ENCODE assay signal across 8 cellular contexts in genomic region chr19:16472559-16472899, GRCh38. TPM values are rescaled to one million over a fixed set of nuclear protein-coding genes. Genes with fewer than 3 reads are reported as not detected.
DNase-seq lines count a peak whose midpoint lies in the region; ATAC-seq, FAIRE-seq and TF ChIP-seq lines count a peak whose summit lies in the region.
"Not testable (repeated sequence)": the region's sequence is repeated elsewhere in the genome, so short reads cannot be mapped to it uniquely, and the experiment has no call there.

No MANE protein-coding gene starts in this region.

- H3K4me2 ChIP-seq in H1 (ENCODE audit: insufficient read depth in 1 of 2, low read depth in 2 of 2, low read length in 2 of 2), result peak overlapping the region; percentile 50 to 99

- TF ChIP-seq POLR2A in H1 (IDR thresholded peaks at IDR 0.05; ENCODE audit: control extremely low read depth in 1 of 2, low read depth in 2 of 2, low read length in 2 of 2), result not testable (repeated sequence)

- H3K56ac ChIP-seq in H1 (replicated peaks; ENCODE audit: insufficient read length, low read depth, low read length), result not testable (repeated sequence)

- H2BK5ac ChIP-seq in H1 (ENCODE audit: low read depth, low read length), result peak overlapping the region; percentile 80; the same call in 1 of the 2 replicates

- H2BK12ac ChIP-seq in H1 (ENCODE audit: low read depth, low read length), result not testable (repeated sequence)

- H3K79me2 ChIP-seq in H1 (ENCODE audit: control insufficient read depth in 1 of 2, insufficient read depth in 2 of 2, low read length in 2 of 2), result peaks cover 12 to 38% of the 10 kb centered on the region in 2 experiments

- not testable (repeated sequence) for H3K27me3 ChIP-seq in BE2C; HL-60 (ENCODE audit: insufficient read depth, poor library complexity, severe bottlenecking); adipocyte (replicated peaks; ENCODE audit: control insufficient read depth, insufficient read depth, low read length); H1 (replicated peaks in 1 of 4; ENCODE audit: control insufficient read depth in 3 of 4, extremely low read depth in 1 of 4, insufficient read depth in 3 of 4, low read length in 3 of 4); iPS-18a (ENCODE audit: control insufficient read depth, insufficient read depth, low read length)

- not testable (repeated sequence) for TF ChIP-seq RAD21 in H1 (IDR thresholded peaks at IDR 0.05 in 1 of 2, conservative IDR thresholded peaks at IDR 0.05 in 1 of 2; ENCODE audit: low read depth in 2 of 2, low read length in 2 of 2)

- not testable (repeated sequence) for H3K27me3 Mint-ChIP-seq in T-cell; nephron (ENCODE audit: low read depth); stimulated activated naive B cell treated with anti-CD40 and anti-IgM and Interleukin-4, amounts not matched to agents 10 μg/mL and 1 μg/mL and 100 μg/mL, for 72 hours

- not testable (repeated sequence) for ATAC-seq in T-cell (replicated peaks in 1 of 4); stimulated activated naive B cell treated with anti-CD40 and anti-IgM and Interleukin-4, amounts not matched to agents 10 μg/mL and 1 μg/mL and 100 μg/mL, for 72 hours (replicated peaks)

- H3K4me1 Mint-ChIP-seq in T-cell (peaks cover 33 to 35% (median 33%) of the 10 kb centered on the region in 3 donors), nephron (peaks cover 43% of the 10 kb centered on the region)
- H3K4me1 Mint-ChIP-seq in stimulated activated naive B cell treated with anti-CD40 and anti-IgM and Interleukin-4, amounts not matched to agents 10 μg/mL and 1 μg/mL and 100 μg/mL, for 72 hours, result peaks cover 25 to 39% of the 10 kb centered on the region in 2 donors

- H2BK120ac ChIP-seq in H1 (replicated peaks; ENCODE audit: low read depth, low read length), result not testable (repeated sequence)

- H4K91ac ChIP-seq in H1 (replicated peaks; ENCODE audit: insufficient read length, low read length), result not testable (repeated sequence)

- not testable (repeated sequence) for H3K4ac ChIP-seq in H1 (replicated peaks; ENCODE audit: insufficient read length, low read depth, low read length)

- H3K9me3 Mint-ChIP-seq in T-cell; nephron; stimulated activated naive B cell treated with anti-CD40 and anti-IgM and Interleukin-4, amounts not matched to agents 10 μg/mL and 1 μg/mL and 100 μg/mL, for 72 hours: not testable (repeated sequence)

- peaks cover 5 to 11% of the 10 kb centered on the region in 2 experiments for H4K20me1 ChIP-seq in H1 (replicated peaks in 1 of 2; ENCODE audit: control insufficient read depth in 1 of 2, insufficient read depth in 2 of 2, low read length in 2 of 2)

- not testable (repeated sequence) for H3K23ac ChIP-seq in H1 (ENCODE audit: insufficient read length)

- POLR2A ChIA-PET in T-cell (lab: Charles Lee), result not testable (repeated sequence)
- POLR2A ChIA-PET in H1 (lab: Charles Lee; ENCODE audit: partially characterized antibody), result interaction anchor here (0.6 to 2.1 kb wide), 6 partner anchors 9 to 121 kb away, joined by 3 to 6 read pairs (median 4); partner anchors contain the start of genes C19orf44 and CALR3

- TF ChIP-seq CTCF in BE2C (IDR thresholded peaks at IDR 0.05; ENCODE audit: low read depth, low read length); HL-60 (IDR thresholded peaks at IDR 0.05; ENCODE audit: insufficient read depth, low read length); H1 (IDR thresholded peaks at IDR 0.05; ENCODE audit: control extremely low read depth in 1 of 3, insufficient read depth in 1 of 3, low read depth in 1 of 3, low read length in 3 of 3); nephron (IDR thresholded peaks at IDR 0.05; ENCODE audit: unreplicated experiment in 3 of 3): not testable (repeated sequence)

- H3K23me2 ChIP-seq in H1 (ENCODE audit: low read depth, low read length), result not testable (repeated sequence)

- TF ChIP-seq EP300 in H1 (IDR thresholded peaks at IDR 0.05; ENCODE audit: borderline replicate concordance in 1 of 2, low read depth in 2 of 2, low read length in 2 of 2), result not testable (repeated sequence)

- H3K14ac ChIP-seq in H1 (ENCODE audit: insufficient read length), result not testable (repeated sequence)

- CTCF ChIA-PET in T-cell (lab: Charles Lee), result interaction anchor here in 1 of 2 donors (0.7 kb wide), 1 partner anchor 1526 kb away, joined by 5 read pairs; no protein-coding TSS in a partner anchor
- CTCF ChIA-PET in H1 (lab: Charles Lee; ENCODE audit: partially characterized antibody), result interaction anchor here (0.9 to 2.9 kb wide), 3 partner anchors 20 to 45 kb away, joined by 3 to 8 read pairs (median 4); no protein-coding TSS in a partner anchor

- DNase-seq in BE2C; HL-60 (ENCODE audit: low read depth in 1 of 2, low spot score in 1 of 2); T-cell; adipocyte (ENCODE audit: low read depth); H1 (ENCODE audit: low read depth in 1 of 2, low spot score in 2 of 2); stimulated activated naive B cell treated with anti-CD40 and anti-IgM and Interleukin-4, amounts not matched to agents 10 μg/mL and 1 μg/mL and 100 μg/mL, for 72 hours: not testable (repeated sequence)

- not testable (repeated sequence) for H3K4me1 ChIP-seq in BE2C; H1 (replicated peaks in 1 of 4; ENCODE audit: control insufficient read depth in 3 of 4, insufficient read depth in 4 of 4, low read length in 3 of 4); iPS-18a (ENCODE audit: control insufficient read depth, low read depth, low read length)
- H3K4me1 ChIP-seq in adipocyte (ENCODE audit: control insufficient read depth, insufficient read depth, low read length), result peaks cover 27% of the 10 kb centered on the region

- H3K27ac Mint-ChIP-seq in T-cell, result peak overlapping the region in 1 of 2 donors; percentile 82
- H3K27ac Mint-ChIP-seq in nephron, result not testable (repeated sequence)
- peak overlapping the region; percentile 88 for H3K27ac Mint-ChIP-seq in stimulated activated naive B cell treated with anti-CD40 and anti-IgM and Interleukin-4, amounts not matched to agents 10 μg/mL and 1 μg/mL and 100 μg/mL, for 72 hours

- not testable (repeated sequence) for H3K36me3 Mint-ChIP-seq in T-cell; nephron (ENCODE audit: low read depth)
- peaks cover 0 to 13% of the 10 kb centered on the region in 2 donors for H3K36me3 Mint-ChIP-seq in stimulated activated naive B cell treated with anti-CD40 and anti-IgM and Interleukin-4, amounts not matched to agents 10 μg/mL and 1 μg/mL and 100 μg/mL, for 72 hours

- not testable (repeated sequence) for FAIRE-seq in H1 (lab: Jason Lieb, UNC)

- peak overlapping the region; percentile 90 for H3K9ac ChIP-seq in adipocyte (ENCODE audit: low read length)
- peak overlapping the region in 1 of 4 experiments; percentile 85; a peak in 2 of 7 replicates for H3K9ac ChIP-seq in H1 (replicated peaks in 1 of 4; ENCODE audit: extremely low read depth in 1 of 4, low read depth in 3 of 4, low read length in 3 of 4)
- H3K9ac ChIP-seq in iPS-18a (ENCODE audit: low read length), result peak overlapping the region; percentile 55

- peaks cover 14% of the 10 kb centered on the region for H3K79me1 ChIP-seq in H1 (ENCODE audit: low read depth, low read length)

- H2BK20ac ChIP-seq in H1 (ENCODE audit: low read length), result not testable (repeated sequence)

- H2AK5ac ChIP-seq in H1 (ENCODE audit: low read depth, low read length), result not testable (repeated sequence)

- not testable (repeated sequence) for H4K5ac ChIP-seq in H1 (ENCODE audit: insufficient read length, low read depth, low read length)

- not testable (repeated sequence) for H3K18ac ChIP-seq in H1 (ENCODE audit: extremely low read depth, low read length)

- H3K9me3 ChIP-seq in BE2C; adipocyte (ENCODE audit: control insufficient read depth, low read length); H1 (ENCODE audit: insufficient read depth in 2 of 2, low read depth in 1 of 2, low read length in 1 of 2); iPS-18a (ENCODE audit: control insufficient read depth, low read depth, low read length): not testable (repeated sequence)

- peak overlapping the region; percentile 76 to 80 (median 77) for H3K4me3 Mint-ChIP-seq in T-cell
- H3K4me3 Mint-ChIP-seq in nephron, result peak overlapping the region; percentile 86 to 92 (median 90)
- peak overlapping the region; percentile 87 to 89 for H3K4me3 Mint-ChIP-seq in stimulated activated naive B cell treated with anti-CD40 and anti-IgM and Interleukin-4, amounts not matched to agents 10 μg/mL and 1 μg/mL and 100 μg/mL, for 72 hours

- H3K27ac ChIP-seq in HL-60 (replicated peaks), result peak overlapping the region; percentile 81
- not testable (repeated sequence) for H3K27ac ChIP-seq in H1 (ENCODE audit: low read depth, low read length); iPS-18a (ENCODE audit: low read length)

- 66% methylated on average over 2 of the region's 2 CpGs; no CpG with 5 or more reads in 1 of the 2 experiments for WGBS in H1 (ENCODE audit: extremely low coverage in 1 of 2, insufficient coverage in 1 of 2, insufficient read length in 1 of 2, insufficient replicate concordance in 2 of 2, low coverage in 1 of 2, low lambda C conversion rate in 2 of 2, missing lambda C conversion rate in 1 of 2), 2 experiments

- 0 out of 2 replicates have a peak overlapping the region, but pooled peaks have one; percentile 2 for H4K8ac ChIP-seq in H1 (ENCODE audit: extremely low read depth, insufficient read depth, low read length)

- H3K4me3 ChIP-seq in BE2C (ENCODE audit: low read depth, low read length), result peak overlapping the region; percentile 65
- H3K4me3 ChIP-seq in HL-60 (replicated peaks; ENCODE audit: insufficient read depth, low read length), result peak overlapping the region; percentile 74
- peak overlapping the region; percentile 77 for H3K4me3 ChIP-seq in adipocyte (ENCODE audit: low read length)
- peak overlapping the region; percentile 60 to 96 (median 74); a peak in 7 of 8 replicates for H3K4me3 ChIP-seq in H1 (ENCODE audit: extremely low read depth in 1 of 4, insufficient read depth in 2 of 4, low read depth in 3 of 4, low read length in 4 of 4)
- H3K4me3 ChIP-seq in iPS-18a (ENCODE audit: low read length), result peak overlapping the region; percentile 82

- peak overlapping the region; percentile 69; the same call in 1 of the 2 replicates for H2AFZ ChIP-seq in H1 (ENCODE audit: low read length)

- H3K36me3 ChIP-seq in BE2C; adipocyte (ENCODE audit: control insufficient read depth, insufficient read depth, low read length, severe bottlenecking); H1 (ENCODE audit: control insufficient read depth in 2 of 4, insufficient read depth in 4 of 4, low read length in 3 of 4); iPS-18a (ENCODE audit: control insufficient read depth, low read depth, low read length): not testable (repeated sequence)

- not testable (repeated sequence) for H2BK15ac ChIP-seq in H1 (ENCODE audit: low read length)

RNA-seq across cellular contexts. Expression of gene EPS15L1, which starts 0.8 kb away (rescaled TPM):
- 68.7 TPM for polyA plus RNA-seq in BE2C (2012; ENCODE audit: insufficient read depth, insufficient read length, low read depth)
- 10 to 100 TPM; 42.0 to 60.2 (median 57.7) TPM for total RNA-seq in T-cell
- 36.6 and 37.2 TPM in 2 replicates for total RNA-seq in H1 (2021; fragmentation: NEBNext Ultra II Directional; extraction: Animal tissue kit (Norgen Biotek cat#: 25700))
- polyA plus RNA-seq in H1 (2011; rRNA removed), result 17.6 and 22.4 TPM in 2 replicates
- 15.2 TPM for polyA plus RNA-seq in H1 (2011; cell fraction: cytosol; rRNA removed)
- 31.3 TPM for polyA plus RNA-seq in H1 (2011; cell fraction: nucleus; rRNA removed)
- 29.7 to 35.7 TPM (median 31.8 TPM) in 4 replicates for polyA plus RNA-seq in H1 (2012, experiment 1 of 2)
- 13.3 TPM for polyA plus RNA-seq in H1 (2012, experiment 2 of 2)
- 18.0 TPM for polyA plus RNA-seq in H1 (2013, experiment 1 of 2)
- 17.5 TPM for polyA plus RNA-seq in H1 (2013, experiment 2 of 2)
- 19.7 and 27.4 TPM in 2 replicates for polyA minus RNA-seq in H1 (2011; rRNA and poly(A)+ RNA removed)
- 28.3 TPM for polyA minus RNA-seq in H1 (2011; cell fraction: cytosol; rRNA and poly(A)+ RNA removed)
- 32.3 TPM for polyA minus RNA-seq in H1 (2011; cell fraction: nucleus; rRNA and poly(A)+ RNA removed)

RNA-seq across cellular contexts. Expression of gene CALR3, which starts 23.4 kb away (rescaled TPM):
- polyA plus RNA-seq in BE2C (2012; ENCODE audit: insufficient read depth, insufficient read length, low read depth), result not detected
- total RNA-seq in T-cell, result not detected
- total RNA-seq in H1 (2021; fragmentation: NEBNext Ultra II Directional; extraction: Animal tissue kit (Norgen Biotek cat#: 25700)), result 0.32 and 0.33 TPM in 2 replicates
- 0.11 TPM in 1 of 2 replicates, not detected in the other for polyA plus RNA-seq in H1 (2011; rRNA removed)
- 0.30 TPM for polyA plus RNA-seq in H1 (2011; cell fraction: cytosol; rRNA removed)
- polyA plus RNA-seq in H1 (2011; cell fraction: nucleus; rRNA removed), result 0.17 TPM
- 0.19 to 0.40 TPM (median 0.35 TPM) in 4 replicates for polyA plus RNA-seq in H1 (2012, experiment 1 of 2)
- polyA plus RNA-seq in H1 (2012, experiment 2 of 2), result 0.37 TPM
- polyA plus RNA-seq in H1 (2013, experiment 1 of 2), result 0.55 TPM
- 0.64 TPM for polyA plus RNA-seq in H1 (2013, experiment 2 of 2)
- polyA minus RNA-seq in H1 (2011; rRNA and poly(A)+ RNA removed), result 0.44 TPM in 1 of 2 replicates, not detected in the other
- not detected for polyA minus RNA-seq in H1 (2011; cell fraction: cytosol; rRNA and poly(A)+ RNA removed)
- polyA minus RNA-seq in H1 (2011; cell fraction: nucleus; rRNA and poly(A)+ RNA removed), result not detected

RNA-seq across cellular contexts. Expression of gene C19orf44, which starts 23.7 kb away (rescaled TPM):
- polyA plus RNA-seq in BE2C (2012; ENCODE audit: insufficient read depth, insufficient read length, low read depth), result 13.8 TPM
- 1 to 10 TPM; 2.3 to 4.6 (median 3.3) TPM for total RNA-seq in T-cell
- total RNA-seq in H1 (2021; fragmentation: NEBNext Ultra II Directional; extraction: Animal tissue kit (Norgen Biotek cat#: 25700)), result 4.2 and 4.5 TPM in 2 replicates
- 2.1 and 2.8 TPM in 2 replicates for polyA plus RNA-seq in H1 (2011; rRNA removed)
- 3.1 TPM for polyA plus RNA-seq in H1 (2011; cell fraction: cytosol; rRNA removed)
- polyA plus RNA-seq in H1 (2011; cell fraction: nucleus; rRNA removed), result 4.2 TPM
- polyA plus RNA-seq in H1 (2012, experiment 1 of 2), result 3.6 to 5.5 TPM (median 4.1 TPM) in 4 replicates
- polyA plus RNA-seq in H1 (2012, experiment 2 of 2), result 1.7 TPM
- 3.3 TPM for polyA plus RNA-seq in H1 (2013, experiment 1 of 2)
- 2.9 TPM for polyA plus RNA-seq in H1 (2013, experiment 2 of 2)
- polyA minus RNA-seq in H1 (2011; rRNA and poly(A)+ RNA removed), result 1.9 TPM in 2 replicates
- polyA minus RNA-seq in H1 (2011; cell fraction: cytosol; rRNA and poly(A)+ RNA removed), result 2.9 TPM
- 4.1 TPM for polyA minus RNA-seq in H1 (2011; cell fraction: nucleus; rRNA and poly(A)+ RNA removed)
